25 cellular contexts compared by ENCODE assay signal in the genomic region with DNA sequence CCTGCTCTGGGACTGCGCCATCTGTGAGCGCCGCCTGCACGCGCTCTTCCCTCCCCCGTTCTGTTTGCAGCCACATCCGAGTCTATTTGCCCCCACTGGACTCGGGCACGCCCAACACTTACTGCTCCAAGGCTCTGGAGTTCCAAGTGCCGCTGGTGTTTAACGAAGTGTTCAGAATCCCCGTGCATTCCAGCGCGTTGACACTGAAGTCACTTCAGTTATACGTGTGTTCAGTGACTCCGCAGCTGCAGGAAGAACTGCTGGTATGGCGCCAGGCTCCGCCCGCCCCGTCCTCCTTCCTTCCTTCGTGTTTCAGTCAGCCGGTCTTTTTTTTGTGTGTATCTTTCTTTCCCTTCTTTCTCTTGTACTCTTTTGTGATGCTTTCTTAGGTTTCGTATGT.
"Had no signal": no experiment of that assay in that cellular context is flagged by ENCODE, and none has a peak within 500 bp of the region (broad histone marks: within the 10 kb centered on the region; RNA-seq: fewer than 3 reads in every experiment).

No MANE protein-coding gene starts in this region.

- H3K27me3 ChIP-seq: esophagus squamous epithelium, neutrophil, pancreas, right lobe of liver, testis, tibial artery, vagina had no signal

- DNase-seq: cerebellar nuclear complex; cortex of kidney; effector memory CD8-positive, alpha-beta T cell; erythroblast; esophagus squamous epithelium; foreskin melanocyte; hypothalamus; immature natural killer cell; islet precursor cell; kidney glomerular epithelial cell; left colon; natural killer cell; pancreas; retina; right lobe of liver; small intestine; stimulated activated CD4-positive, alpha-beta T cell treated with anti-CD3 and anti-CD28 coated beads, Interleukin-15, amount 100 ng/mL, for 24 hours; stimulated activated CD4-positive, alpha-beta T cell treated with anti-CD3 and anti-CD28 coated beads, Interleukin-2, amount 100 ng/mL, for 48 hours; stimulated activated naive CD4-positive, alpha-beta T cell treated with Interleukin-2 at 50 U/mL for 16 hours; substantia nigra; testis; tibial artery had no signal

- H3K4me3 Mint-ChIP-seq: effector memory CD8-positive, alpha-beta T cell; immature natural killer cell; memory B cell; natural killer cell had no signal

- H3K27ac ChIP-seq: esophagus squamous epithelium, neutrophil, pancreas, right lobe of liver, testis, tibial artery, vagina had no signal

- H3K4me1 ChIP-seq: pancreas, right lobe of liver, testis, vagina had no signal

- H3K4me3 ChIP-seq: esophagus squamous epithelium, pancreas, right lobe of liver, testis, tibial artery, vagina had no signal

- H3K27ac Mint-ChIP-seq: memory B cell, natural killer cell had no signal

- H3K36me3 Mint-ChIP-seq: natural killer cell had no signal

- H3K9me3 ChIP-seq: esophagus squamous epithelium, neutrophil, pancreas, right lobe of liver, testis, tibial artery, vagina had no signal

- H3K36me3 ChIP-seq: pancreas, right lobe of liver had no signal

- H3K9me3 Mint-ChIP-seq: effector memory CD8-positive, alpha-beta T cell; immature natural killer cell; memory B cell; natural killer cell had no signal

- ATAC-seq: effector memory CD8-positive, alpha-beta T cell; left colon; natural killer cell; pancreas had no signal

- H3K27me3 Mint-ChIP-seq: effector memory CD8-positive, alpha-beta T cell; memory B cell had no signal
